Comparison of ENCODE assay signal across 8 cellular contexts in the genomic region with DNA sequence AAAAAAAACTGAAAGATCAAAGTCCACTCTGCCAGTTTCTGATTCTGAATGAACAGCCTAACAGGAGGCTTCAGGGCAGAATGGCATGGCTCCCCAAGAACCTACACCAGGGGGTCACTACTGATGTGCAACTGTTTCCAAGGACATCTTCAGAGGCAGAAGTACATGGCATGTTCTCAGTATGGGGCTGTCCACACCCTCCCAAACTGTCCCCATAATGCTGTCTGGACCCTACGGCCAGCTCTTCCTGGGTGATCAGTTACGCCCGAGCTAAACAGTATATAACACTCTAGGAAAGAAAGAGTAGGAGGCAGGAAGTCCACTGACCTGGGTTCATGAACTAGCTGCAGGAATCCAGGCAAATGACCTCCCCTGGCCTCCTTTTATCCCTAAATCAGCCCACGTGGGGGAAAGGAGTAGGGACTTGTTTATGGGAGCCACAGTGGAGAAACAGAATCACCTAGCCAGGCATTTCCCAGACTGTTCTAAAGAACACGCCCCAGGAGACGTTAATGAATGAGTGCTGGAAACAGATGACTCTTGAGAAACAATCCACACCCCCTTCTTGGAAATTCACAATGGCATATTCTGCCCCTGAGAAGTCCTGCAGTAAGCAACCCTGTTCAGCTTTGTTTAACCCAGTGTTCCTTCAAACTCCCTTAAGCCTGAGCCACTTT. TPM values are rescaled to one million over a fixed set of nuclear protein-coding genes. Genes with fewer than 3 reads are reported as not detected.
DNase-seq lines count a peak whose midpoint lies in the region; ATAC-seq, FAIRE-seq and TF ChIP-seq lines count a peak whose summit lies in the region.

No MANE protein-coding gene starts in this region.

- POLR2A ChIA-PET in PC-9 (lab: Charles Lee; ENCODE audit: unreplicated experiment): interaction anchor here (0.5 to 0.9 kb wide), 3 partner anchors 27 to 1373 kb away, joined by 3 to 16 read pairs (median 3); no protein-coding TSS in a partner anchor

- H2AFZ ChIP-seq in PC-9: no peak overlapping the region

- DNase-seq in PC-9 (no peak), epithelial cell of proximal tubule (ENCODE audit: low read depth) (peak; percentile 61), omental fat pad (ENCODE audit: low spot score) (no peak), RCC 7860 (ENCODE audit: low spot score) (no peak), NCI-H345 (lab: John Stamatoyannopoulos, UW) (no peak)
- DNase-seq in NK-92 treated with Interleukin-12 subunit alpha and Interleukin-12 subunit beta, amount 100 ng/mL, for 24 hours (lab: John Stamatoyannopoulos, UW): no peak

- H3K4me2 ChIP-seq in BLaER1 (peak overlapping the region; percentile 85), PC-9 (peak overlapping the region; percentile 99)

- H3K4me3 ChIP-seq in BLaER1: no peak overlapping the region
- H3K4me3 ChIP-seq in PC-9: peak overlapping the region; percentile 89; the same call in 1 of the 2 replicates
- peak overlapping the region; percentile 72 for H3K4me3 ChIP-seq in epithelial cell of proximal tubule (ENCODE audit: low read depth, low read length)

- H3K9me2 ChIP-seq in PC-9 (ENCODE audit: insufficient read depth): no peaks in the 10 kb centered on the region

- H3K79me2 ChIP-seq in PC-9 (ENCODE audit: low read depth): peaks cover 69% of the 10 kb centered on the region

- no TSS peak for BruUV-seq in PC-9 (replicated peaks; lab: Mats Ljungman, UMichigan)

- CTCF ChIA-PET in PC-9 (lab: Charles Lee): interaction anchor here (1.0 to 4.5 kb wide), 2 partner anchors 17 to 106 kb away, joined by 4 to 26 read pairs; no protein-coding TSS in a partner anchor

- intact Hi-C loops in PC-9 (cut with micrococcal nuclease; ENCODE audit: unreplicated experiment): loop anchor here (5.0 kb wide), 1 partner anchor 278 kb away; a partner anchor contains a TSS

- peaks cover 63% of the 10 kb centered on the region for H3F3A ChIP-seq in PC-9 (ENCODE audit: insufficient read depth, low read depth)

- H3K36me3 ChIP-seq in BLaER1: no peaks in the 10 kb centered on the region
- H3K36me3 ChIP-seq in PC-9 (ENCODE audit: low read depth): no peaks in the 10 kb centered on the region

- ATAC-seq in omental fat pad (ENCODE audit: low FRiP score) (peak; percentile 49), GM18505 (IDR thresholded peaks at IDR 0.05; ENCODE audit: unreplicated experiment) (no peak)

- no peak for FAIRE-seq in RCC 7860 (lab: Jason Lieb, UNC)

- H3K4me1 ChIP-seq in BLaER1: peaks cover 71% of the 10 kb centered on the region
- H3K4me1 ChIP-seq in PC-9 (replicated peaks; ENCODE audit: insufficient read depth): peaks cover 86% of the 10 kb centered on the region

- H3K9me3 ChIP-seq in BLaER1 (no peaks in the 10 kb centered on the region), PC-9 (ENCODE audit: insufficient read depth, low read depth) (no peaks in the 10 kb centered on the region)

- no peak for TF ChIP-seq POLR2A in GM18505 (IDR thresholded peaks at IDR 0.05; ENCODE audit: borderline replicate concordance, extremely low read depth, insufficient read depth, insufficient read length)

- no peak for TF ChIP-seq CTCF in PC-9 (conservative IDR thresholded peaks at IDR 0.05)
- TF ChIP-seq CTCF in epithelial cell of proximal tubule (conservative IDR thresholded peaks at IDR 0.05; ENCODE audit: low read depth, low read length): no peak
- TF ChIP-seq CTCF in omental fat pad (IDR thresholded peaks at IDR 0.05): no peak

- H3K9ac ChIP-seq in BLaER1: no peak overlapping the region

- H4K20me1 ChIP-seq in BLaER1 (no peaks in the 10 kb centered on the region), PC-9 (ENCODE audit: insufficient read depth) (peaks cover 3% of the 10 kb centered on the region; the same call in 1 of the 2 replicates)

- no peaks in the 10 kb centered on the region for H3K27me3 ChIP-seq in BLaER1
- no peaks in the 10 kb centered on the region for H3K27me3 ChIP-seq in PC-9 (ENCODE audit: insufficient read depth, low read depth)

- H3K27ac ChIP-seq in BLaER1: no peak overlapping the region
- H3K27ac ChIP-seq in PC-9: peak overlapping the region; percentile 96; the same call in 1 of the 2 replicates

RNA-seq across cellular contexts. Expression of a gene that starts 2.5 kb away (rescaled TPM):
- total RNA-seq in PC-9 (2021): 172 and 187 TPM in 2 replicates
- total RNA-seq in epithelial cell of proximal tubule: 109 and 165 TPM in 2 replicates
- total RNA-seq in omental fat pad: 100 to 1,000 TPM; 190 to 689 (median 399) TPM

RNA-seq across cellular contexts. Expression of a gene that starts 19.5 kb away (rescaled TPM):
- 94.7 and 102 TPM in 2 replicates for total RNA-seq in PC-9 (2021)
- total RNA-seq in epithelial cell of proximal tubule: 53.3 and 55.3 TPM in 2 replicates
- 10 to 100 TPM; 25.5 to 38.0 (median 31.3) TPM for total RNA-seq in omental fat pad

RNA-seq across cellular contexts. Expression of a gene that starts 19.8 kb away (rescaled TPM):
- total RNA-seq in PC-9 (2021) (126 and 165 TPM in 2 replicates), epithelial cell of proximal tubule (119 and 173 TPM in 2 replicates), omental fat pad (100 to 1,000 TPM; 122 to 165 (median 140) TPM)

RNA-seq across cellular contexts. Expression of a gene that starts 29.0 kb away (rescaled TPM):
- total RNA-seq in PC-9 (2021): 0.20 and 0.22 TPM in 2 replicates
- total RNA-seq in epithelial cell of proximal tubule: 1.0 and 2.3 TPM in 2 replicates
- 10 to 100 TPM; 24.7 to 74.2 (median 59.1) TPM for total RNA-seq in omental fat pad
